Comparison of ENCODE assay signal across 8 cellular contexts in genomic region chr4:6885953-6886557, GRCh38. TPM values are rescaled to one million over a fixed set of nuclear protein-coding genes. Genes with fewer than 3 reads are reported as not detected.
DNase-seq lines count a peak whose midpoint lies in the region; ATAC-seq and TF ChIP-seq lines count a peak whose summit lies in the region.

No MANE protein-coding gene starts in this region.

- ATAC-seq in HG03571 (IDR thresholded peaks at IDR 0.05; ENCODE audit: unreplicated experiment) (peak; percentile 57), HG02884 (IDR thresholded peaks at IDR 0.05; ENCODE audit: unreplicated experiment) (no peak), GM18519 (IDR thresholded peaks at IDR 0.05; ENCODE audit: low FRiP score, unreplicated experiment) (no peak)

- H3K4me3 ChIP-seq in fibroblast of pulmonary artery (replicated peaks; ENCODE audit: low read depth, low read length): no peak overlapping the region

- DNase-seq in DMS 273 (lab: John Stamatoyannopoulos, UW; ENCODE audit: unreplicated experiment) (peak; percentile 68), DMS 273 treated with DMSO at 0.1 percent for 48 hours (lab: John Stamatoyannopoulos, UW) (no peak), SKM-1 (lab: John Stamatoyannopoulos, UW; ENCODE audit: unreplicated experiment) (peak; percentile 81), fibroblast of pulmonary artery (ENCODE audit: low read depth) (peak; percentile 52), neural crest cell (ENCODE audit: low read depth, low spot score) (no peak)

- H3K36me3 Mint-ChIP-seq in neural crest cell (ENCODE audit: low read depth): peaks cover 16% of the 10 kb centered on the region

- TF ChIP-seq CTCF in fibroblast of pulmonary artery (IDR thresholded peaks at IDR 0.05; ENCODE audit: low read length, missing control alignments) (peak; percentile 29), neural crest cell (conservative IDR thresholded peaks at IDR 0.05) (no peak)

- H3K27ac Mint-ChIP-seq in neural crest cell (ENCODE audit: unreplicated experiment): no peak overlapping the region

- H3K4me1 Mint-ChIP-seq in neural crest cell: peaks cover 33% of the 10 kb centered on the region

- H3K9me3 Mint-ChIP-seq in neural crest cell: no peaks in the 10 kb centered on the region

- H3K27me3 Mint-ChIP-seq in neural crest cell (ENCODE audit: low read depth): no peaks in the 10 kb centered on the region

- peak overlapping the region; percentile 59 for H3K4me3 Mint-ChIP-seq in neural crest cell

RNA-seq across cellular contexts. Expression of gene TBC1D14, which starts 23.6 kb away (rescaled TPM):
- 56.3 and 58.0 TPM in 2 replicates for total RNA-seq in neural crest cell

Comparison
In these comparisons a context has a peak if more than half of its experiments do, and no peak if none do; other contexts are left out.
1. DNase-seq: peak in DMS 273 (single experiment), SKM-1 (single experiment) and fibroblast of pulmonary artery (single experiment); none in DMS 273 treated with DMSO at 0.1 percent for 48 hours (single experiment) and neural crest cell (single experiment).